ENCODE assay signal across 2 cellular contexts in the genomic region with DNA sequence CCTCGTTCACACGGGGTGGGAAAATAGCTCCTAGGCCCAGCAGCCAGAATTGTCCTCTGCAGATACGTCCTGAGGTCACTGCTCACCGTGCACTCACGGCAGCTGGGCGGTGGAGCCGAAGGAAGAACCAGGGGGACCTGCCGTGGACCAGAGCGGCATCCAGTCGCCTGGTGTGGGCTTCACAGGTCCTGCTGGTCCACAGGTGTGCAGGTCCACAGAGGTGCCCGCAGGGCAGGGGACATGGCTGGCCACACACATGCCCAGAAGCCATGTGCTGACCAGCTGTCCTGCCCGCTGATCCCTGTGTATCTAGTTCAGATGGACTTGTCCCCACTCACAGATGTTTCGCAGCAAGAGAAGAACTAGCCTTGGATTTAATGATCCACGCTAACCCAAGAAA.
TF ChIP-seq lines count a peak whose summit lies in the region.

No MANE protein-coding gene starts in this region.

TF ChIP-seq in GM23338, 12 proteins besides CTCF, POLR2A, EP300 and RAD21:
- TF ChIP-seq ZNF331 (CRISPR knock-in tag; IDR thresholded peaks at IDR 0.05; ENCODE audit: low read depth) = no peak
- peak; percentile 38; the same call in 1 of the 2 replicates for TF ChIP-seq POLR2AphosphoS5 (IDR thresholded peaks at IDR 0.05; ENCODE audit: low read depth)
- TF ChIP-seq JUNB (IDR thresholded peaks at IDR 0.05; ENCODE audit: unreplicated experiment) = no peak

TF ChIP-seq in K562, 482 proteins besides CTCF, POLR2A, EP300 and RAD21:
- TF ChIP-seq FOXK1 (CRISPR knock-in tag; IDR thresholded peaks at IDR 0.05; ENCODE audit: borderline replicate concordance) (no peak), ETV5 (CRISPR knock-in tag; IDR thresholded peaks at IDR 0.05; ENCODE audit: low read depth) (no peak), ZNF316 (IDR thresholded peaks at IDR 0.05) (no peak), POLR2G (IDR thresholded peaks at IDR 0.05; ENCODE audit: low read depth, low read length) (0 out of 2 replicates have a peak, but pooled peaks have one; percentile 24), BRD4 (IDR thresholded peaks at IDR 0.05) (no peak), ESRRB (CRISPR knock-in tag; IDR thresholded peaks at IDR 0.05; ENCODE audit: borderline replicate concordance) (no peak), ZBTB1 (CRISPR knock-in tag; IDR thresholded peaks at IDR 0.05; ENCODE audit: borderline replicate concordance, low read depth) (no peak)
- TF ChIP-seq, protein P1, sequence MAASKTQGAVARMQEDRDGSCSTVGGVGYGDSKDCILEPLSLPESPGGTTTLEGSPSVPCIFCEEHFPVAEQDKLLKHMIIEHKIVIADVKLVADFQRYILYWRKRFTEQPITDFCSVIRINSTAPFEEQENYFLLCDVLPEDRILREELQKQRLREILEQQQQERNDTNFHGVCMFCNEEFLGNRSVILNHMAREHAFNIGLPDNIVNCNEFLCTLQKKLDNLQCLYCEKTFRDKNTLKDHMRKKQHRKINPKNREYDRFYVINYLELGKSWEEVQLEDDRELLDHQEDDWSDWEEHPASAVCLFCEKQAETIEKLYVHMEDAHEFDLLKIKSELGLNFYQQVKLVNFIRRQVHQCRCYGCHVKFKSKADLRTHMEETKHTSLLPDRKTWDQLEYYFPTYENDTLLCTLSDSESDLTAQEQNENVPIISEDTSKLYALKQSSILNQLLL (CRISPR knock-in tag; IDR thresholded peaks at IDR 0.05; ENCODE audit: borderline replicate concordance) = no peak
